ENCODE assay signal across 12 cellular contexts in genomic region chr17:61700252-61700651, GRCh38.
"Had no signal": no experiment of that assay in that cellular context is flagged by ENCODE, and none has a peak within 500 bp of the region (broad histone marks: within the 10 kb centered on the region; RNA-seq: fewer than 3 reads in every experiment).

No MANE protein-coding gene starts in this region.

- DNase-seq: glutamatergic neuron; immature natural killer cell; kidney; left cardiac atrium; left ventricle myocardium superior; mesenchymal stem cell; naive thymus-derived CD8-positive, alpha-beta T cell; psoas muscle; small intestine; stimulated activated CD4-positive, alpha-beta T cell treated with anti-CD3 and anti-CD28 coated beads, Interleukin-12 subunit alpha, Interleukin-12 subunit beta, amount 100 ng/mL, for 4 hours; stimulated activated naive CD4-positive, alpha-beta T cell treated with Interleukin-2 at 50 U/mL for 16 hours; trophoblast cell had no signal
